39 cellular contexts compared by ENCODE assay signal in the genomic region with DNA sequence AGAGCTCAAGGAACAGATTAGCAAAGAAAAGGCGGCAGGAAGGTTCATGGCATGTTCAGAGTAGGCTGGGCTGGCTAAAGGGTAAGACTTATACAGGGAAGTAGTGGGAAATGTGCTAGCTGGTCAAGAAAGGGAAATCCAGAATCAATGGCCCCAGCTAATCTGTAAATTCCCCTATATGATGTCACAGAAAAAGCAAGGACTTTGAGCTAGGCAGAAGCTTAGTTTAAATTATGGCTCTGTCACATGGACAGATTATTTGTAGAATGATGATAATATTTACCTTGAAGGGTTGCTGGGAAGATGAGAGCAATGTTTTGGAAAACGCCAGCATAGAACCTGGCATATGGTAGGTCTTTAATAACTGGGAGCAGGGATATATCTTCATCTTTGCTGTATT. TPM values are rescaled to one million over a fixed set of nuclear protein-coding genes. Genes with fewer than 3 reads are reported as not detected.
"Had no signal": no experiment of that assay in that cellular context is flagged by ENCODE, and none has a peak within 500 bp of the region (broad histone marks: within the 10 kb centered on the region; RNA-seq: fewer than 3 reads in every experiment).

No MANE protein-coding gene starts in this region.

- H3K4me1 Mint-ChIP-seq: activated CD4-positive, alpha-beta memory T cell treated with anti-CD3 and anti-CD28 coated beads, Interleukin-2, amount 10 ng/mL, durations not matched to agents 7 days and 5 days; activated CD4-positive, alpha-beta T cell treated with anti-CD3 and anti-CD28 coated beads for 36 hours; activated CD4-positive, alpha-beta T cell treated with anti-CD3 and anti-CD28 coated beads, Interleukin-2, amount 10 ng/mL, durations not matched to agents 7 days and 5 days; activated CD8-positive, alpha-beta memory T cell treated with anti-CD3 and anti-CD28 coated beads, Interleukin-2, amount 10 ng/mL, durations not matched to agents 7 days and 5 days; activated naive CD4-positive, alpha-beta T cell treated with anti-CD3 and anti-CD28 coated beads, Interleukin-2, amount 10 ng/mL, durations not matched to agents 7 days and 5 days; activated naive CD4-positive, alpha-beta T cell treated with anti-CD3 and anti-CD28 coated beads, Interleukin-2, amount 50 U/mL, for 24 hours; activated naive CD8-positive, alpha-beta T cell treated with anti-CD3 and anti-CD28 coated beads, Interleukin-2, amount 10 ng/mL, durations not matched to agents 7 days and 5 days; activated naive CD8-positive, alpha-beta T cell treated with anti-CD3 and anti-CD28 coated beads, Interleukin-2, amount 50 U/mL, for 24 hours; brain had no signal

- H3K9me3 ChIP-seq: ascending aorta had no signal

- H3K36me3 Mint-ChIP-seq: activated naive CD8-positive, alpha-beta T cell had no signal

- H3K27ac ChIP-seq: ascending aorta, cardiac muscle cell, VCaP had no signal

- H3K4me3 ChIP-seq: ascending aorta, cardiac muscle cell had no signal

- H3K4me1 ChIP-seq: ascending aorta had no signal

- H3K4me3 Mint-ChIP-seq: activated CD4-positive, alpha-beta memory T cell treated with anti-CD3 and anti-CD28 coated beads, Interleukin-2, amount 10 ng/mL, durations not matched to agents 7 days and 5 days; activated CD4-positive, alpha-beta T cell treated with anti-CD3 and anti-CD28 coated beads for 36 hours; activated CD4-positive, alpha-beta T cell treated with anti-CD3 and anti-CD28 coated beads, Interleukin-2, amount 10 ng/mL, durations not matched to agents 7 days and 5 days; activated CD8-positive, alpha-beta memory T cell treated with anti-CD3 and anti-CD28 coated beads, Interleukin-2, amount 10 ng/mL, durations not matched to agents 7 days and 5 days; activated CD8-positive, alpha-beta T cell treated with anti-CD3 and anti-CD28 coated beads, Interleukin-2, amount 10 ng/mL, durations not matched to agents 7 days and 5 days; activated naive CD4-positive, alpha-beta T cell treated with anti-CD3 and anti-CD28 coated beads, Interleukin-2, amount 10 ng/mL, durations not matched to agents 7 days and 5 days; activated naive CD4-positive, alpha-beta T cell treated with anti-CD3 and anti-CD28 coated beads, Interleukin-2, amount 50 U/mL, for 24 hours; activated naive CD8-positive, alpha-beta T cell; activated naive CD8-positive, alpha-beta T cell treated with anti-CD3 and anti-CD28 coated beads, Interleukin-2, amount 10 ng/mL, durations not matched to agents 7 days and 5 days; activated naive CD8-positive, alpha-beta T cell treated with anti-CD3 and anti-CD28 coated beads, Interleukin-2, amount 50 U/mL, for 24 hours; activated T-cell treated with anti-CD3 and anti-CD28 coated beads, Interleukin-2, amount 50 U/mL, for 24 hours; brain; central memory CD8-positive, alpha-beta T cell; T-helper 1 cell treated with Interleukin-12 subunit alpha and Interleukin-12 subunit beta and Interleukin-4 antibody, amounts not matched to agents 30 μg/mL and 1 μg/mL, for 36 hours; T-helper 2 cell treated with Interferon-gamma antibody and Interleukin-4, amounts not matched to agents 5 μg/mL and 100 μg/mL, for 36 hours had no signal

- H3K27me3 Mint-ChIP-seq: activated CD4-positive, alpha-beta memory T cell treated with anti-CD3 and anti-CD28 coated beads, Interleukin-2, amount 10 ng/mL, durations not matched to agents 7 days and 5 days; activated CD4-positive, alpha-beta T cell treated with anti-CD3 and anti-CD28 coated beads for 36 hours; activated CD4-positive, alpha-beta T cell treated with anti-CD3 and anti-CD28 coated beads, Interleukin-2, amount 10 ng/mL, durations not matched to agents 7 days and 5 days; activated CD8-positive, alpha-beta memory T cell treated with anti-CD3 and anti-CD28 coated beads, Interleukin-2, amount 10 ng/mL, durations not matched to agents 7 days and 5 days; activated naive CD4-positive, alpha-beta T cell treated with anti-CD3 and anti-CD28 coated beads, Interleukin-2, amount 10 ng/mL, durations not matched to agents 7 days and 5 days; activated naive CD4-positive, alpha-beta T cell treated with anti-CD3 and anti-CD28 coated beads, Interleukin-2, amount 50 U/mL, for 24 hours; activated naive CD8-positive, alpha-beta T cell; activated naive CD8-positive, alpha-beta T cell treated with anti-CD3 and anti-CD28 coated beads, Interleukin-2, amount 10 ng/mL, durations not matched to agents 7 days and 5 days; activated naive CD8-positive, alpha-beta T cell treated with anti-CD3 and anti-CD28 coated beads, Interleukin-2, amount 50 U/mL, for 24 hours; activated T-cell treated with anti-CD3 and anti-CD28 coated beads, Interleukin-2, amount 50 U/mL, for 24 hours; brain; central memory CD8-positive, alpha-beta T cell had no signal

- H3K9me3 Mint-ChIP-seq: activated CD4-positive, alpha-beta memory T cell treated with anti-CD3 and anti-CD28 coated beads, Interleukin-2, amount 10 ng/mL, durations not matched to agents 7 days and 5 days; activated CD4-positive, alpha-beta T cell treated with anti-CD3 and anti-CD28 coated beads, Interleukin-2, amount 10 ng/mL, durations not matched to agents 7 days and 5 days; activated naive CD4-positive, alpha-beta T cell treated with anti-CD3 and anti-CD28 coated beads, Interleukin-2, amount 10 ng/mL, durations not matched to agents 7 days and 5 days; activated naive CD4-positive, alpha-beta T cell treated with anti-CD3 and anti-CD28 coated beads, Interleukin-2, amount 50 U/mL, for 24 hours; activated naive CD8-positive, alpha-beta T cell treated with anti-CD3 and anti-CD28 coated beads, Interleukin-2, amount 10 ng/mL, durations not matched to agents 7 days and 5 days; activated naive CD8-positive, alpha-beta T cell treated with anti-CD3 and anti-CD28 coated beads, Interleukin-2, amount 50 U/mL, for 24 hours; activated T-cell treated with anti-CD3 and anti-CD28 coated beads, Interleukin-2, amount 50 U/mL, for 24 hours; activated T-helper 2 cell treated with anti-CD3 and anti-CD28 coated beads, Interferon-gamma antibody, Interleukin-2, Interleukin-4, amounts not matched to agents 10 μg/mL and 5 μg/mL and 100 μg/mL, durations not matched to agents 14 hours and 24 hours and 36 hours; brain; central memory CD8-positive, alpha-beta T cell; T-helper 1 cell treated with Interleukin-12 subunit alpha and Interleukin-12 subunit beta and Interleukin-4 antibody, amounts not matched to agents 30 μg/mL and 1 μg/mL, for 36 hours; T-helper 2 cell treated with Interferon-gamma antibody and Interleukin-4, amounts not matched to agents 5 μg/mL and 100 μg/mL, for 36 hours had no signal

- DNase-seq: activated CD4-positive, alpha-beta memory T cell treated with anti-CD3 and anti-CD28 coated beads, Interleukin-2, amount 10 ng/mL, durations not matched to agents 7 days and 5 days; activated CD4-positive, alpha-beta T cell treated with anti-CD3 and anti-CD28 coated beads for 1 hour; activated CD4-positive, alpha-beta T cell treated with anti-CD3 and anti-CD28 coated beads for 36 hours; activated CD4-positive, alpha-beta T cell treated with anti-CD3 and anti-CD28 coated beads for 48 hours; activated CD4-positive, alpha-beta T cell treated with anti-CD3 and anti-CD28 coated beads, Interleukin-2, amount 10 ng/mL, durations not matched to agents 7 days and 5 days; activated CD4-positive, alpha-beta T cell treated with anti-CD3 and anti-CD28 coated beads, Interleukin-2, amount 50 U/mL, for 48 hours; activated CD4-positive, CD25-positive, alpha-beta regulatory T cell; activated CD8-positive, alpha-beta memory T cell treated with anti-CD3 and anti-CD28 coated beads for 24 hours; activated CD8-positive, alpha-beta memory T cell treated with anti-CD3 and anti-CD28 coated beads, Interleukin-2, amount 10 ng/mL, durations not matched to agents 7 days and 5 days; activated CD8-positive, alpha-beta memory T cell treated with anti-CD3 and anti-CD28 coated beads, Interleukin-2, amount 50 U/mL, for 48 hours; activated CD8-positive, alpha-beta T cell treated with anti-CD3 and anti-CD28 coated beads, Interleukin-2, amount 10 ng/mL, durations not matched to agents 7 days and 5 days; activated effector memory CD4-positive, alpha-beta T cell treated with Interleukin-2 at 50 U/mL for 16 hours; activated gamma-delta T cell; activated naive CD4-positive, alpha-beta T cell treated with anti-CD3 and anti-CD28 coated beads, Interleukin-2, amount 10 ng/mL, durations not matched to agents 7 days and 5 days; activated naive CD4-positive, alpha-beta T cell treated with Interleukin-2 at 50 U/mL for 16 hours; activated naive CD8-positive, alpha-beta T cell treated with anti-CD3 and anti-CD28 coated beads, Interleukin-2, amount 10 ng/mL, durations not matched to agents 7 days and 5 days; activated naive CD8-positive, alpha-beta T cell treated with anti-CD3 and anti-CD28 coated beads, Interleukin-2, amount 50 U/mL, for 24 hours; activated T-cell treated with anti-CD3 and anti-CD28 coated beads, Interleukin-2, amount 50 U/mL, for 24 hours; activated T-cell treated with anti-CD3 and anti-CD28 coated beads, Interleukin-2, amount 50 U/mL, for 48 hours; amygdala; anterior cingulate cortex; caudate nucleus; cerebellar nuclear complex; T-helper 2 cell; T-helper 9 cell had no signal

- H3K27ac Mint-ChIP-seq: activated CD4-positive, alpha-beta memory T cell treated with anti-CD3 and anti-CD28 coated beads, Interleukin-2, amount 10 ng/mL, durations not matched to agents 7 days and 5 days; activated CD4-positive, alpha-beta T cell treated with anti-CD3 and anti-CD28 coated beads for 36 hours; activated CD4-positive, alpha-beta T cell treated with anti-CD3 and anti-CD28 coated beads, Interleukin-2, amount 10 ng/mL, durations not matched to agents 7 days and 5 days; activated CD8-positive, alpha-beta memory T cell treated with anti-CD3 and anti-CD28 coated beads, Interleukin-2, amount 10 ng/mL, durations not matched to agents 7 days and 5 days; activated CD8-positive, alpha-beta T cell treated with anti-CD3 and anti-CD28 coated beads, Interleukin-2, amount 10 ng/mL, durations not matched to agents 7 days and 5 days; activated naive CD4-positive, alpha-beta T cell treated with anti-CD3 and anti-CD28 coated beads, Interleukin-2, amount 10 ng/mL, durations not matched to agents 7 days and 5 days; activated naive CD4-positive, alpha-beta T cell treated with anti-CD3 and anti-CD28 coated beads, Interleukin-2, amount 50 U/mL, for 24 hours; activated naive CD8-positive, alpha-beta T cell; activated naive CD8-positive, alpha-beta T cell treated with anti-CD3 and anti-CD28 coated beads, Interleukin-2, amount 10 ng/mL, durations not matched to agents 7 days and 5 days; activated naive CD8-positive, alpha-beta T cell treated with anti-CD3 and anti-CD28 coated beads, Interleukin-2, amount 50 U/mL, for 24 hours; activated T-cell treated with anti-CD3 and anti-CD28 coated beads, Interleukin-2, amount 50 U/mL, for 24 hours; activated T-helper 2 cell treated with anti-CD3 and anti-CD28 coated beads, Interferon-gamma antibody, Interleukin-2, Interleukin-4, amounts not matched to agents 10 μg/mL and 5 μg/mL and 100 μg/mL, durations not matched to agents 14 hours and 24 hours and 36 hours; brain; T-helper 1 cell treated with Interleukin-12 subunit alpha and Interleukin-12 subunit beta and Interleukin-4 antibody, amounts not matched to agents 30 μg/mL and 1 μg/mL, for 36 hours; T-helper 2 cell treated with Interferon-gamma antibody and Interleukin-4, amounts not matched to agents 5 μg/mL and 100 μg/mL, for 36 hours had no signal

- ATAC-seq: activated CD4-positive, alpha-beta T cell treated with anti-CD3 and anti-CD28 coated beads for 36 hours; activated CD4-positive, CD25-positive, alpha-beta regulatory T cell treated with anti-CD3 and anti-CD28 coated beads, Interleukin-2, amount 50 U/mL, for 24 hours; activated CD8-positive, alpha-beta memory T cell treated with anti-CD3 and anti-CD28 coated beads, Interleukin-2, amount 10 ng/mL, durations not matched to agents 7 days and 5 days; activated CD8-positive, alpha-beta T cell treated with anti-CD3 and anti-CD28 coated beads, Interleukin-2, amount 10 ng/mL, durations not matched to agents 7 days and 5 days; activated naive CD8-positive, alpha-beta T cell treated with anti-CD3 and anti-CD28 coated beads, Interleukin-2, amount 50 U/mL, for 24 hours had no signal

- H3K27me3 ChIP-seq: ascending aorta, cardiac muscle cell had no signal

RNA-seq across cellular contexts. Expression of a gene that starts 36.5 kb away (rescaled TPM):
- total RNA-seq: activated CD4-positive, alpha-beta T cell treated with anti-CD3 and anti-CD28 coated beads for 36 hours; activated CD4-positive, alpha-beta T cell treated with anti-CD3 and anti-CD28 coated beads, Interleukin-2, amount 10 ng/mL, durations not matched to agents 7 days and 5 days; activated CD8-positive, alpha-beta T cell treated with anti-CD3 and anti-CD28 coated beads, Interleukin-2, amount 10 ng/mL, durations not matched to agents 7 days and 5 days; activated naive CD8-positive, alpha-beta T cell treated with anti-CD3 and anti-CD28 coated beads, Interleukin-2, amount 10 ng/mL, durations not matched to agents 7 days and 5 days; activated T-helper 2 cell treated with anti-CD3 and anti-CD28 coated beads, Interferon-gamma antibody, Interleukin-2, Interleukin-4, amounts not matched to agents 10 μg/mL and 5 μg/mL and 100 μg/mL, durations not matched to agents 14 hours and 24 hours and 36 hours had no signal

RNA-seq across cellular contexts. Expression of a gene that starts 54.9 kb away (rescaled TPM):
- total RNA-seq: activated CD4-positive, alpha-beta memory T cell treated with anti-CD3 and anti-CD28 coated beads, Interleukin-2, amount 10 ng/mL, durations not matched to agents 7 days and 5 days; activated CD4-positive, alpha-beta T cell treated with anti-CD3 and anti-CD28 coated beads for 36 hours; activated CD4-positive, alpha-beta T cell treated with anti-CD3 and anti-CD28 coated beads, Interleukin-2, amount 10 ng/mL, durations not matched to agents 7 days and 5 days; activated CD8-positive, alpha-beta memory T cell treated with anti-CD3 and anti-CD28 coated beads, Interleukin-2, amount 10 ng/mL, durations not matched to agents 7 days and 5 days; activated CD8-positive, alpha-beta T cell treated with anti-CD3 and anti-CD28 coated beads, Interleukin-2, amount 10 ng/mL, durations not matched to agents 7 days and 5 days; activated naive CD8-positive, alpha-beta T cell treated with anti-CD3 and anti-CD28 coated beads, Interleukin-2, amount 10 ng/mL, durations not matched to agents 7 days and 5 days; activated T-helper 2 cell treated with anti-CD3 and anti-CD28 coated beads, Interferon-gamma antibody, Interleukin-2, Interleukin-4, amounts not matched to agents 10 μg/mL and 5 μg/mL and 100 μg/mL, durations not matched to agents 14 hours and 24 hours and 36 hours; ascending aorta; bronchial epithelial cell; cardiac muscle cell; chondrocyte had no signal
- polyA plus RNA-seq: adipose tissue, cardiac muscle cell had no signal
